In the genomic region with DNA sequence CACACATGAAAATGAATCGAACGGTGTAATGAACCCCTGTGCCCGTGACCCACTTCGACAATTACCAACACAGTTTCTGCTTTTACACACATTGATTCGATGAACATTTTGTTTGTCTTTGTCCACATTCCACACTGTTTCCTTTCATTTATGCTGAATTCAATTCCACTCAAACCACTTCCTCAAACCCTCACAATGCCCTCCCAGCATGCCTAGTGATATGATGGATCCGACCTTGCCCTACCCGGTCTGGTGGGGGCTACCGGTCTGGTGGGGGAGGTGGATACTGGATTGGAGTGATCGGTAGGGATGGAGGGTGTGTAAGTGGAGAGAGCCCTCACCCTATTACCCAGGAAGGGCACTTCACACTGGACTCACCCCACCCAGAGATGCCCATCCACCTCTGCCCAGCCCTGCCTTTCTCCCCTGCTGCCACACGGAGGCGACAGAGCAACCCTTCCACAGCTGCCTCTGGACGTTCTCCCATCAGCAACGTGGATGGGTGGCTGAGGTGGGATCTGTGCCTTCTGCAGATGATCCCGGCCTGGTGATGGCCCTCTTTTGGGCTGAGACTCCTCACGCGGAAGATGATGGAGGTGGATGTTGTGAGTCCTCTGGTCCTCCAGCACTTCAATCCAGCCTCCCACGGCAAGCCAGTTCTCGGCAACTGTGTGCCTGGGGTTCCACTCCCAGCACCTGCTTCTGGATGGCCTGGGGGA, we compare ENCODE assay signal across 1 cellular context.
TF ChIP-seq lines count a peak whose summit lies in the region.

No MANE protein-coding gene starts in this region.

TF ChIP-seq in K562, 482 proteins besides CTCF, POLR2A, EP300 and RAD21 (continued from another document and continues in another):
- TF ChIP-seq, protein P1, sequence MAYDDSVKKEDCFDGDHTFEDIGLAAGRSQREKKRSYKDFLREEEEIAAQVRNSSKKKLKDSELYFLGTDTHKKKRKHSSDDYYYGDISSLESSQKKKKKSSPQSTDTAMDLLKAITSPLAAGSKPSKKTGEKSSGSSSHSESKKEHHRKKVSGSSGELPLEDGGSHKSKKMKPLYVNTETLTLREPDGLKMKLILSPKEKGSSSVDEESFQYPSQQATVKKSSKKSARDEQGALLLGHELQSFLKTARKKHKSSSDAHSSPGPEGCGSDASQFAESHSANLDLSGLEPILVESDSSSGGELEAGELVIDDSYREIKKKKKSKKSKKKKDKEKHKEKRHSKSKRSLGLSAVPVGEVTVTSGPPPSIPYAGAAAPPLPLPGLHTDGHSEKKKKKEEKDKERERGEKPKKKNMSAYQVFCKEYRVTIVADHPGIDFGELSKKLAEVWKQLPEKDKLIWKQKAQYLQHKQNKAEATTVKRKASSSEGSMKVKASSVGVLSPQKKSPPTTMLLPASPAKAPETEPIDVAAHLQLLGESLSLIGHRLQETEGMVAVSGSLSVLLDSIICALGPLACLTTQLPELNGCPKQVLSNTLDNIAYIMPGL (CRISPR knock-in tag; IDR thresholded peaks at IDR 0.05) = no peak
- TF ChIP-seq STAT5B (CRISPR knock-in tag; IDR thresholded peaks at IDR 0.05) (no peak), ZFPM2 (CRISPR knock-in tag; IDR thresholded peaks at IDR 0.05) (no peak), NR1H2 (CRISPR knock-in tag; IDR thresholded peaks at IDR 0.05) (no peak), DEAF1 (CRISPR knock-in tag; IDR thresholded peaks at IDR 0.05) (0 out of 2 replicates have a peak, but pooled peaks have one; percentile 5), PPARD (CRISPR knock-in tag; IDR thresholded peaks at IDR 0.05) (no peak), ZNF263 (CRISPR knock-in tag; IDR thresholded peaks at IDR 0.05; ENCODE audit: borderline replicate concordance) (0 out of 2 replicates have a peak, but pooled peaks have one; percentile 49), ZNF561 (CRISPR knock-in tag; conservative IDR thresholded peaks at IDR 0.05) (no peak), FOXA1 (IDR thresholded peaks at IDR 0.05; ENCODE audit: borderline replicate concordance) (no peak), JUN (IDR thresholded peaks at IDR 0.05; ENCODE audit: borderline replicate concordance, low read depth, low read length) (no peak), JUN (CRISPR knock-in tag; IDR thresholded peaks at IDR 0.05; ENCODE audit: borderline replicate concordance) (0 out of 2 replicates have a peak, but pooled peaks have one; percentile 31), MTA1 (IDR thresholded peaks at IDR 0.05; ENCODE audit: borderline replicate concordance) (no peak), ZNF146 (CRISPR knock-in tag; IDR thresholded peaks at IDR 0.05; ENCODE audit: unreplicated experiment) (no peak), PURB (CRISPR knock-in tag; IDR thresholded peaks at IDR 0.05; ENCODE audit: low read depth) (no peak), EGR1 (conservative IDR thresholded peaks at IDR 0.05) (no peak), MXI1 (IDR thresholded peaks at IDR 0.05; ENCODE audit: low read depth, low read length) (no peak), BACH1 (tag; IDR thresholded peaks at IDR 0.05) (no peak), ZNF316 (IDR thresholded peaks at IDR 0.05) (no peak), PHF8 (IDR thresholded peaks at IDR 0.05; ENCODE audit: borderline replicate concordance, low read length) (no peak), TEAD1 (CRISPR knock-in tag; IDR thresholded peaks at IDR 0.05) (peak in 1 of 2 experiments; percentile 40; a peak in 1 of 4 replicates), TCF3 (CRISPR knock-in tag; IDR thresholded peaks at IDR 0.05) (no peak), BDP1 (IDR thresholded peaks at IDR 0.05; ENCODE audit: insufficient read depth, insufficient read length) (no peak), POU5F1 (IDR thresholded peaks at IDR 0.05; ENCODE audit: borderline replicate concordance, low read depth, low read length, partially characterized antibody) (no peak), ATF1 (CRISPR knock-in tag; IDR thresholded peaks at IDR 0.05) (no peak), ATF1 (tag; IDR thresholded peaks at IDR 0.05) (0 out of 2 replicates have a peak, but pooled peaks have one; percentile 18), POLR2H (tag; IDR thresholded peaks at IDR 0.05; ENCODE audit: low read depth) (no peak), SNIP1 (IDR thresholded peaks at IDR 0.05; ENCODE audit: low read depth) (no peak), SPI1 (IDR thresholded peaks at IDR 0.05; ENCODE audit: borderline replicate concordance, low read depth, low read length) (peak; percentile 48; the same call in 1 of the 2 replicates), STAT5A (IDR thresholded peaks at IDR 0.05; ENCODE audit: borderline replicate concordance, low read length) (no peak), SETDB1 (IDR thresholded peaks at IDR 0.05; ENCODE audit: low read length) (no peak), SMAD2 (IDR thresholded peaks at IDR 0.05; ENCODE audit: low read depth, low read length) (no peak), KLF10 (CRISPR knock-in tag; IDR thresholded peaks at IDR 0.05) (no peak), ILK (tag; IDR thresholded peaks at IDR 0.05; ENCODE audit: borderline replicate concordance, low read depth) (no peak), ZNF224 (CRISPR knock-in tag; IDR thresholded peaks at IDR 0.05) (no peak), SAFB2 (IDR thresholded peaks at IDR 0.05; ENCODE audit: borderline replicate concordance, low read depth, low read length, severe bottlenecking) (no peak), RB1 (IDR thresholded peaks at IDR 0.05; ENCODE audit: low read depth) (0 out of 2 replicates have a peak, but pooled peaks have one; percentile 16), ZNF12 (CRISPR knock-in tag; IDR thresholded peaks at IDR 0.05) (no peak), EWSR1 (IDR thresholded peaks at IDR 0.05; ENCODE audit: borderline replicate concordance, low read depth, partially characterized antibody) (no peak), SRSF7 (optimal IDR thresholded peaks at IDR 0.05; ENCODE audit: low read depth, low read length) (no peak), CCAR2 (IDR thresholded peaks at IDR 0.05; ENCODE audit: low read depth, low read length) (no peak)
- TF ChIP-seq, protein P2, sequence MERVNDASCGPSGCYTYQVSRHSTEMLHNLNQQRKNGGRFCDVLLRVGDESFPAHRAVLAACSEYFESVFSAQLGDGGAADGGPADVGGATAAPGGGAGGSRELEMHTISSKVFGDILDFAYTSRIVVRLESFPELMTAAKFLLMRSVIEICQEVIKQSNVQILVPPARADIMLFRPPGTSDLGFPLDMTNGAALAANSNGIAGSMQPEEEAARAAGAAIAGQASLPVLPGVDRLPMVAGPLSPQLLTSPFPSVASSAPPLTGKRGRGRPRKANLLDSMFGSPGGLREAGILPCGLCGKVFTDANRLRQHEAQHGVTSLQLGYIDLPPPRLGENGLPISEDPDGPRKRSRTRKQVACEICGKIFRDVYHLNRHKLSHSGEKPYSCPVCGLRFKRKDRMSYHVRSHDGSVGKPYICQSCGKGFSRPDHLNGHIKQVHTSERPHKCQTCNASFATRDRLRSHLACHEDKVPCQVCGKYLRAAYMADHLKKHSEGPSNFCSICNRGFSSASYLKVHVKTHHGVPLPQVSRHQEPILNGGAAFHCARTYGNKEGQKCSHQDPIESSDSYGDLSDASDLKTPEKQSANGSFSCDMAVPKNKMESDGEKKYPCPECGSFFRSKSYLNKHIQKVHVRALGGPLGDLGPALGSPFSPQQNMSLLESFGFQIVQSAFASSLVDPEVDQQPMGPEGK (CRISPR knock-in tag; IDR thresholded peaks at IDR 0.05; ENCODE audit: borderline replicate concordance) = no peak
- TF ChIP-seq, protein P3, sequence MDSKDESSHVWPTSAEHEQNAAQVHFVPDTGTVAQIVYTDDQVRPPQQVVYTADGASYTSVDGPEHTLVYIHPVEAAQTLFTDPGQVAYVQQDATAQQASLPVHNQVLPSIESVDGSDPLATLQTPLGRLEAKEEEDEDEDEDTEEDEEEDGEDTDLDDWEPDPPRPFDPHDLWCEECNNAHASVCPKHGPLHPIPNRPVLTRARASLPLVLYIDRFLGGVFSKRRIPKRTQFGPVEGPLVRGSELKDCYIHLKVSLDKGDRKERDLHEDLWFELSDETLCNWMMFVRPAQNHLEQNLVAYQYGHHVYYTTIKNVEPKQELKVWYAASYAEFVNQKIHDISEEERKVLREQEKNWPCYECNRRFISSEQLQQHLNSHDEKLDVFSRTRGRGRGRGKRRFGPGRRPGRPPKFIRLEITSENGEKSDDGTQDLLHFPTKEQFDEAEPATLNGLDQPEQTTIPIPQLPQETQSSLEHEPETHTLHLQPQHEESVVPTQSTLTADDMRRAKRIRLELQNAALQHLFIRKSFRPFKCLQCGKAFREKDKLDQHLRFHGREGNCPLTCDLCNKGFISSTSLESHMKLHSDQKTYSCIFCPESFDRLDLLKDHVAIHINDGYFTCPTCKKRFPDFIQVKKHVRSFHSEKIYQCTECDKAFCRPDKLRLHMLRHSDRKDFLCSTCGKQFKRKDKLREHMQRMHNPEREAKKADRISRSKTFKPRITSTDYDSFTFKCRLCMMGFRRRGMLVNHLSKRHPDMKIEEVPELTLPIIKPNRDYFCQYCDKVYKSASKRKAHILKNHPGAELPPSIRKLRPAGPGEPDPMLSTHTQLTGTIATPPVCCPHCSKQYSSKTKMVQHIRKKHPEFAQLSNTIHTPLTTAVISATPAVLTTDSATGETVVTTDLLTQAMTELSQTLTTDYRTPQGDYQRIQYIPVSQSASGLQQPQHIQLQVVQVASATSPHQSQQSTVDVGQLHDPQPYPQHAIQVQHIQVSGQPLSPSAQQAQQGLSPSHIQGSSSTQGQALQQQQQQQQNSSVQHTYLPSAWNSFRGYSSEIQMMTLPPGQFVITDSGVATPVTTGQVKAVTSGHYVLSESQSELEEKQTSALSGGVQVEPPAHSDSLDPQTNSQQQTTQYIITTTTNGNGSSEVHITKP (IDR thresholded peaks at IDR 0.05; ENCODE audit: partially characterized antibody) = no peak
- TF ChIP-seq, protein P4, sequence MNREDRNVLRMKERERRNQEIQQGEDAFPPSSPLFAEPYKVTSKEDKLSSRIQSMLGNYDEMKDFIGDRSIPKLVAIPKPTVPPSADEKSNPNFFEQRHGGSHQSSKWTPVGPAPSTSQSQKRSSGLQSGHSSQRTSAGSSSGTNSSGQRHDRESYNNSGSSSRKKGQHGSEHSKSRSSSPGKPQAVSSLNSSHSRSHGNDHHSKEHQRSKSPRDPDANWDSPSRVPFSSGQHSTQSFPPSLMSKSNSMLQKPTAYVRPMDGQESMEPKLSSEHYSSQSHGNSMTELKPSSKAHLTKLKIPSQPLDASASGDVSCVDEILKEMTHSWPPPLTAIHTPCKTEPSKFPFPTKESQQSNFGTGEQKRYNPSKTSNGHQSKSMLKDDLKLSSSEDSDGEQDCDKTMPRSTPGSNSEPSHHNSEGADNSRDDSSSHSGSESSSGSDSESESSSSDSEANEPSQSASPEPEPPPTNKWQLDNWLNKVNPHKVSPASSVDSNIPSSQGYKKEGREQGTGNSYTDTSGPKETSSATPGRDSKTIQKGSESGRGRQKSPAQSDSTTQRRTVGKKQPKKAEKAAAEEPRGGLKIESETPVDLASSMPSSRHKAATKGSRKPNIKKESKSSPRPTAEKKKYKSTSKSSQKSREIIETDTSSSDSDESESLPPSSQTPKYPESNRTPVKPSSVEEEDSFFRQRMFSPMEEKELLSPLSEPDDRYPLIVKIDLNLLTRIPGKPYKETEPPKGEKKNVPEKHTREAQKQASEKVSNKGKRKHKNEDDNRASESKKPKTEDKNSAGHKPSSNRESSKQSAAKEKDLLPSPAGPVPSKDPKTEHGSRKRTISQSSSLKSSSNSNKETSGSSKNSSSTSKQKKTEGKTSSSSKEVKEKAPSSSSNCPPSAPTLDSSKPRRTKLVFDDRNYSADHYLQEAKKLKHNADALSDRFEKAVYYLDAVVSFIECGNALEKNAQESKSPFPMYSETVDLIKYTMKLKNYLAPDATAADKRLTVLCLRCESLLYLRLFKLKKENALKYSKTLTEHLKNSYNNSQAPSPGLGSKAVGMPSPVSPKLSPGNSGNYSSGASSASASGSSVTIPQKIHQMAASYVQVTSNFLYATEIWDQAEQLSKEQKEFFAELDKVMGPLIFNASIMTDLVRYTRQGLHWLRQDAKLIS (CRISPR knock-in tag; IDR thresholded peaks at IDR 0.05) = no peak
- TF ChIP-seq, protein P5, sequence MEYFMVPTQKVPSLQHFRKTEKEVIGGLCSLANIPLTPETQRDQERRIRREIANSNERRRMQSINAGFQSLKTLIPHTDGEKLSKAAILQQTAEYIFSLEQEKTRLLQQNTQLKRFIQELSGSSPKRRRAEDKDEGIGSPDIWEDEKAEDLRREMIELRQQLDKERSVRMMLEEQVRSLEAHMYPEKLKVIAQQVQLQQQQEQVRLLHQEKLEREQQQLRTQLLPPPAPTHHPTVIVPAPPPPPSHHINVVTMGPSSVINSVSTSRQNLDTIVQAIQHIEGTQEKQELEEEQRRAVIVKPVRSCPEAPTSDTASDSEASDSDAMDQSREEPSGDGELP (CRISPR knock-in tag; IDR thresholded peaks at IDR 0.05; ENCODE audit: borderline replicate concordance) = peak; percentile 66; the same call in 1 of the 2 replicates
- TF ChIP-seq, protein P6, sequence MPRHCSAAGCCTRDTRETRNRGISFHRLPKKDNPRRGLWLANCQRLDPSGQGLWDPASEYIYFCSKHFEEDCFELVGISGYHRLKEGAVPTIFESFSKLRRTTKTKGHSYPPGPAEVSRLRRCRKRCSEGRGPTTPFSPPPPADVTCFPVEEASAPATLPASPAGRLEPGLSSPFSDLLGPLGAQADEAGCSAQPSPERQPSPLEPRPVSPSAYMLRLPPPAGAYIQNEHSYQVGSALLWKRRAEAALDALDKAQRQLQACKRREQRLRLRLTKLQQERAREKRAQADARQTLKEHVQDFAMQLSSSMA (CRISPR knock-in tag; IDR thresholded peaks at IDR 0.05) = no peak
- TF ChIP-seq, protein P7, sequence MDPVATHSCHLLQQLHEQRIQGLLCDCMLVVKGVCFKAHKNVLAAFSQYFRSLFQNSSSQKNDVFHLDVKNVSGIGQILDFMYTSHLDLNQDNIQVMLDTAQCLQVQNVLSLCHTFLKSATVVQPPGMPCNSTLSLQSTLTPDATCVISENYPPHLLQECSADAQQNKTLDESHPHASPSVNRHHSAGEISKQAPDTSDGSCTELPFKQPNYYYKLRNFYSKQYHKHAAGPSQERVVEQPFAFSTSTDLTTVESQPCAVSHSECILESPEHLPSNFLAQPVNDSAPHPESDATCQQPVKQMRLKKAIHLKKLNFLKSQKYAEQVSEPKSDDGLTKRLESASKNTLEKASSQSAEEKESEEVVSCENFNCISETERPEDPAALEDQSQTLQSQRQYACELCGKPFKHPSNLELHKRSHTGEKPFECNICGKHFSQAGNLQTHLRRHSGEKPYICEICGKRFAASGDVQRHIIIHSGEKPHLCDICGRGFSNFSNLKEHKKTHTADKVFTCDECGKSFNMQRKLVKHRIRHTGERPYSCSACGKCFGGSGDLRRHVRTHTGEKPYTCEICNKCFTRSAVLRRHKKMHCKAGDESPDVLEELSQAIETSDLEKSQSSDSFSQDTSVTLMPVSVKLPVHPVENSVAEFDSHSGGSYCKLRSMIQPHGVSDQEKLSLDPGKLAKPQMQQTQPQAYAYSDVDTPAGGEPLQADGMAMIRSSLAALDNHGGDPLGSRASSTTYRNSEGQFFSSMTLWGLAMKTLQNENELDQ (CRISPR knock-in tag; IDR thresholded peaks at IDR 0.05; ENCODE audit: borderline replicate concordance) = no peak
